ENCODE assay signal across 16 cellular contexts in the genomic region with DNA sequence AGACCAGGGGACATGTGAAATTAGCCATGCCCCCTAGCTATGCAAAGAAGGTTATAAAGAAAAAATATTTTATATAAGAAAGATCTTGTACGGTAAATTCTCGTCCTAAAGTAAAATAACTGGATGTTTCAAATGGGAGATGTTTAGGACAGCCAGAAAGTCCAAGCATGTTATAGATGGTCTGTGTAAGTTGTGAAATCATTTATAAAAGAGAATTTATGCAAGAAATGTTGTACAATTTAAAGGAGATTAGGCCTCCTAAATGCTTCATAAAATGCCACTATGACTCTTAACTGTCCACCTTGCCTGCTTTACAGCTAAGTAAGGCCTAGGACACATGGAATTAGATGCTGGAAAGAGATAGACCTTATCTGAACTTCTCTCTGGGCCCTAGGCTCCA.
"Had no signal": no experiment of that assay in that cellular context is flagged by ENCODE, and none has a peak within 500 bp of the region (broad histone marks: within the 10 kb centered on the region; RNA-seq: fewer than 3 reads in every experiment).

No MANE protein-coding gene starts in this region.

- H3K4me3 ChIP-seq: dorsolateral prefrontal cortex, heart right ventricle, pancreas, stomach had no signal

- H3K9me3 Mint-ChIP-seq: activated T-cell treated with anti-CD3 and anti-CD28 coated beads, Interleukin-2, amount 50 U/mL, for 4 hours had no signal

- H3K27me3 ChIP-seq: heart right ventricle, pancreas, stomach had no signal

- H3K4me1 ChIP-seq: heart right ventricle, pancreas, stomach had no signal

- H3K4me1 Mint-ChIP-seq: neural crest cell had no signal

- H3K27ac ChIP-seq: dorsolateral prefrontal cortex, heart right ventricle, pancreas, stomach, VCaP had no signal

- H3K4me3 Mint-ChIP-seq: activated CD4-positive, alpha-beta memory T cell treated with anti-CD3 and anti-CD28 coated beads for 36 hours; activated T-cell treated with anti-CD3 and anti-CD28 coated beads, Interleukin-2, amount 50 U/mL, for 4 hours; neural crest cell had no signal

- H3K27ac Mint-ChIP-seq: activated CD4-positive, alpha-beta memory T cell treated with anti-CD3 and anti-CD28 coated beads for 36 hours; activated naive CD4-positive, alpha-beta T cell treated with anti-CD3 and anti-CD28 coated beads, Interleukin-2, amount 50 U/mL, for 72 hours had no signal

- H3K36me3 Mint-ChIP-seq: activated CD4-positive, alpha-beta memory T cell treated with anti-CD3 and anti-CD28 coated beads for 36 hours; activated naive CD4-positive, alpha-beta T cell treated with anti-CD3 and anti-CD28 coated beads, Interleukin-2, amount 50 U/mL, for 72 hours had no signal

- H3K9me3 ChIP-seq: pancreas had no signal

- DNase-seq: activated CD4-positive, alpha-beta memory T cell treated with anti-CD3 and anti-CD28 coated beads for 36 hours; activated effector memory CD4-positive, alpha-beta T cell treated with anti-CD3 and anti-CD28 coated beads, Interleukin-2, amount 50 U/mL, for 16 hours; activated T-cell treated with anti-CD3 and anti-CD28 coated beads, Interleukin-2, amount 50 U/mL, for 4 hours; amniotic stem cell; dorsolateral prefrontal cortex; foreskin melanocyte; heart right ventricle; left ventricle myocardium superior; pancreas; retina; stimulated activated CD4-positive, alpha-beta T cell treated with anti-CD3 and anti-CD28 coated beads, Interleukin-4, amount 100 ng/mL, for 4 hours; stomach; T-helper 9 cell had no signal

- H3K36me3 ChIP-seq: heart right ventricle, pancreas, stomach had no signal
